Comparison of ENCODE assay signal across 10 cellular contexts in genomic region chr9:94891183-94891582, GRCh38.
"Had no signal": no experiment of that assay in that cellular context is flagged by ENCODE, and none has a peak within 500 bp of the region (broad histone marks: within the 10 kb centered on the region; RNA-seq: fewer than 3 reads in every experiment).

No MANE protein-coding gene starts in this region.

- H3K4me2 ChIP-seq: GM23338 had no signal

- H3K4me3 Mint-ChIP-seq: GM23338, H9, HFFc6 had no signal

- DNase-seq: GM23248, GOT3, H7, H9, HCEC 1CT, HFFc6 had no signal

- H3K9ac ChIP-seq: GM23248 had no signal

- H3K9me3 ChIP-seq: HAP-1 had no signal

- H3K36me3 ChIP-seq: HAP-1 had no signal

- FAIRE-seq: H1 had no signal

- H3K4me3 ChIP-seq: GM23248, GM23338, HAP-1 had no signal

- ATAC-seq: GM23338, HCT116 had no signal

- H2AFZ ChIP-seq: GM23248, GM23338 had no signal

- H3K27ac Mint-ChIP-seq: GM23338, H9, HFFc6 had no signal

- H3K4me1 Mint-ChIP-seq: GM23338, H9 had no signal

- H3K27ac ChIP-seq: GM23248 had no signal
